In genomic region chr10:25080880-25081581, GRCh38 we compare ENCODE assay signal across 8 cellular contexts.
DNase-seq lines count a peak whose midpoint lies in the region; ATAC-seq lines count a peak whose summit lies in the region.

No MANE protein-coding gene starts in this region.

- DNase-seq in AML-193 (lab: John Stamatoyannopoulos, UW) (peak; percentile 41 to 56), NCI-H226 (peak; percentile 51), left colon (peak; percentile 78 to 88)
- peak; percentile 4 to 17 (median 6) for DNase-seq in activated CD4-positive, CD25-positive, alpha-beta regulatory T cell (lab: John Stamatoyannopoulos, UW)
- DNase-seq in central memory CD8-positive, alpha-beta T cell (ENCODE audit: low spot score in 2 of 2) = peak; percentile 25 to 32
- DNase-seq in stimulated activated CD4-positive, alpha-beta T cell treated with anti-CD3 and anti-CD28 coated beads, Interleukin-4, amount 100 ng/mL, for 1 hour = peak; percentile 54

- intact Hi-C loops in left colon (cut with DNase I, micrococcal nuclease) = loop anchor here in 1 of 2 donors (5.0 to 10.0 kb wide), 2 partner anchors 346 to 439 kb away; no protein-coding TSS in a partner anchor

- peaks cover 2% of the 10 kb centered on the region for H3K36me3 Mint-ChIP-seq in central memory CD8-positive, alpha-beta T cell (ENCODE audit: insufficient read depth)

- H3K4me3 Mint-ChIP-seq in central memory CD8-positive, alpha-beta T cell = no peak overlapping the region

- no peak overlapping the region for H3K27ac Mint-ChIP-seq in central memory CD8-positive, alpha-beta T cell (ENCODE audit: low read depth)

- H3K4me1 Mint-ChIP-seq in central memory CD8-positive, alpha-beta T cell = peaks cover 6% of the 10 kb centered on the region

- ATAC-seq in GM19025 (IDR thresholded peaks at IDR 0.05; ENCODE audit: low read depth, unreplicated experiment) (peak; percentile 68), HG03196 (IDR thresholded peaks at IDR 0.05; ENCODE audit: unreplicated experiment) (peak; percentile 74), left colon (peak; percentile 85)
- no peak for ATAC-seq in central memory CD8-positive, alpha-beta T cell (replicated peaks; ENCODE audit: extremely low read depth, poor library complexity, severe bottlenecking)

- peaks cover 36% of the 10 kb centered on the region for H3K27me3 Mint-ChIP-seq in central memory CD8-positive, alpha-beta T cell

- no peaks in the 10 kb centered on the region for H3K9me3 Mint-ChIP-seq in central memory CD8-positive, alpha-beta T cell

Comparison
In these comparisons a context has a peak if more than half of its experiments do, and no peak if none do; other contexts are left out.
1. DNase-seq: peak in every context shown above with its lines; median percentile 83 in left colon; 54 in stimulated activated CD4-positive, alpha-beta T cell treated with anti-CD3 and anti-CD28 coated beads, Interleukin-4, amount 100 ng/mL, for 1 hour; 51 in NCI-H226; 48 in AML-193; 28 in central memory CD8-positive, alpha-beta T cell; 6 in activated CD4-positive, CD25-positive, alpha-beta regulatory T cell.